Comparison of ENCODE assay signal across 2 cellular contexts in the genomic region with DNA sequence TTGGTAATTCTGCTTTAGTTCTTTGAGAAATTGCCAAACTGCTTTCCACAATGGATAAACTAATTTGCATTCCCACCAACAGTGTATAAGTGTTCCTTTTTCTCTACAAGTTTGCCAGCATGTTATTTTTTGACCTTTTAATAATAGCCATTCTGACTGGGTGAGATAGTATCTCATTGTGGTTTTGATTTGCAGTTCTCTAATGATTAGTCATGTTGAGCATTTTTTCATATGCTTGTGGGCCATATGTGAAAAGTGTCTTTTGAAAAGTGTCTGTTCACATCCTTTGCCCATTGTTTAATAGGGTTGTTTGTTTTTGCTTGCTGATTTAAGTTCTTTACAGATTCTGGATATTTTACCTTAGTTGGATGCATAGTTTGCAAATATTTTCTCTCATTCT.
TF ChIP-seq lines count a peak whose summit lies in the region.

No MANE protein-coding gene starts in this region.

TF ChIP-seq in SK-N-SH, 30 proteins besides CTCF, POLR2A, EP300 and RAD21:
- TF ChIP-seq, protein P1, sequence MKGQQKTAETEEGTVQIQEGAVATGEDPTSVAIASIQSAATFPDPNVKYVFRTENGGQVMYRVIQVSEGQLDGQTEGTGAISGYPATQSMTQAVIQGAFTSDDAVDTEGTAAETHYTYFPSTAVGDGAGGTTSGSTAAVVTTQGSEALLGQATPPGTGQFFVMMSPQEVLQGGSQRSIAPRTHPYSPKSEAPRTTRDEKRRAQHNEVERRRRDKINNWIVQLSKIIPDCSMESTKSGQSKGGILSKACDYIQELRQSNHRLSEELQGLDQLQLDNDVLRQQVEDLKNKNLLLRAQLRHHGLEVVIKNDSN (IDR thresholded peaks at IDR 0.05; ENCODE audit: borderline replicate concordance, low read depth) = no peak
- no peak for TF ChIP-seq RFX5 (IDR thresholded peaks at IDR 0.05; ENCODE audit: low read length)
- peak; percentile 39; the same call in 1 of the 2 replicates for TF ChIP-seq FOSL2 (IDR thresholded peaks at IDR 0.05; ENCODE audit: borderline replicate concordance, low read depth)
- TF ChIP-seq, protein P2, sequence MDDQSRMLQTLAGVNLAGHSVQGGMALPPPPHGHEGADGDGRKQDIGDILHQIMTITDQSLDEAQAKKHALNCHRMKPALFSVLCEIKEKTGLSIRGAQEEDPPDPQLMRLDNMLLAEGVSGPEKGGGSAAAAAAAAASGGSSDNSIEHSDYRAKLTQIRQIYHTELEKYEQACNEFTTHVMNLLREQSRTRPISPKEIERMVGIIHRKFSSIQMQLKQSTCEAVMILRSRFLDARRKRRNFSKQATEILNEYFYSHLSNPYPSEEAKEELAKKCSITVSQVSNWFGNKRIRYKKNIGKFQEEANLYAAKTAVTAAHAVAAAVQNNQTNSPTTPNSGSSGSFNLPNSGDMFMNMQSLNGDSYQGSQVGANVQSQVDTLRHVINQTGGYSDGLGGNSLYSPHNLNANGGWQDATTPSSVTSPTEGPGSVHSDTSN (IDR thresholded peaks at IDR 0.05) = 0 out of 2 replicates have a peak, but pooled peaks have one; percentile 8
- peak; percentile 56 for TF ChIP-seq TCF12 (IDR thresholded peaks at IDR 0.05)
- no peak for TF ChIP-seq MXI1 (IDR thresholded peaks at IDR 0.05; ENCODE audit: low read depth, low read length)
- peak; percentile 43; the same call in 1 of the 2 replicates for TF ChIP-seq JUND (IDR thresholded peaks at IDR 0.05)
- TF ChIP-seq YY1 (IDR thresholded peaks at IDR 0.05; ENCODE audit: low read depth) = no peak

TF ChIP-seq in SK-N-SH treated with all-trans-retinoic acid at 6 μM for 48 hours, 23 proteins besides CTCF, POLR2A, EP300 and RAD21:
- TF ChIP-seq, protein P3, sequence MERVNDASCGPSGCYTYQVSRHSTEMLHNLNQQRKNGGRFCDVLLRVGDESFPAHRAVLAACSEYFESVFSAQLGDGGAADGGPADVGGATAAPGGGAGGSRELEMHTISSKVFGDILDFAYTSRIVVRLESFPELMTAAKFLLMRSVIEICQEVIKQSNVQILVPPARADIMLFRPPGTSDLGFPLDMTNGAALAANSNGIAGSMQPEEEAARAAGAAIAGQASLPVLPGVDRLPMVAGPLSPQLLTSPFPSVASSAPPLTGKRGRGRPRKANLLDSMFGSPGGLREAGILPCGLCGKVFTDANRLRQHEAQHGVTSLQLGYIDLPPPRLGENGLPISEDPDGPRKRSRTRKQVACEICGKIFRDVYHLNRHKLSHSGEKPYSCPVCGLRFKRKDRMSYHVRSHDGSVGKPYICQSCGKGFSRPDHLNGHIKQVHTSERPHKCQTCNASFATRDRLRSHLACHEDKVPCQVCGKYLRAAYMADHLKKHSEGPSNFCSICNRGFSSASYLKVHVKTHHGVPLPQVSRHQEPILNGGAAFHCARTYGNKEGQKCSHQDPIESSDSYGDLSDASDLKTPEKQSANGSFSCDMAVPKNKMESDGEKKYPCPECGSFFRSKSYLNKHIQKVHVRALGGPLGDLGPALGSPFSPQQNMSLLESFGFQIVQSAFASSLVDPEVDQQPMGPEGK (CRISPR knock-in tag; IDR thresholded peaks at IDR 0.05; ENCODE audit: borderline replicate concordance) = no peak
- TF ChIP-seq ESRRG (CRISPR knock-in tag; IDR thresholded peaks at IDR 0.05) = no peak
